14 cellular contexts compared by ENCODE assay signal in the genomic region with DNA sequence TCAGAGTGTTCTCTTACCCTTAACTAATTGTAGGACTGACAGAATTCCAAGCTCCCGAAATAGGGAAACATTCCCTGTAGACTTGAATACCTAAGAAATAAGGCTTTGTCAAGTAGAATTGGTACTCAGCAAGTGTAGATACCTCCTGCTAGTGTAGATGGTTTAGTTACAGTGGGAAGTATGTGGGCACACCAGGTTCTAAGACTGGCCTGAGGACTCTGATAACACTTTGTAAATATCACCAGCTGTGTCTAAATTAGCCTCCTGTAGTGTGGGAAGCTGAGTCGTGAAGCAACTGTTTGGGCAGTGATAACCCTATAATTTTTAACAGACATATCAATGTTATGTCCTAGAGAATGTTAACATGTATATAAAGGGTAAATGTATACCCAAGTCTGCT.
"Had no signal": no experiment of that assay in that cellular context is flagged by ENCODE, and none has a peak within 500 bp of the region (broad histone marks: within the 10 kb centered on the region; RNA-seq: fewer than 3 reads in every experiment).

No MANE protein-coding gene starts in this region.

- H3K27ac ChIP-seq: adrenal gland, sigmoid colon, stomach, testis, upper lobe of left lung, VCaP had no signal

- DNase-seq: activated CD4-positive, alpha-beta memory T cell treated with anti-CD3 and anti-CD28 coated beads, Interleukin-2, amount 10 ng/mL, durations not matched to agents 7 days and 5 days; activated effector memory CD4-positive, alpha-beta T cell treated with anti-CD3 and anti-CD28 coated beads, Interleukin-2, amount 50 U/mL, for 16 hours; activated T-cell treated with anti-CD3 and anti-CD28 coated beads, Interleukin-2, amount 50 U/mL, for 4 hours; adrenal gland; hippocampal formation; sigmoid colon; stimulated activated CD4-positive, alpha-beta T cell treated with anti-CD3 and anti-CD28 coated beads, Interleukin-1b, Interleukin-23, amount 100 ng/mL, for 48 hours; stomach; testis; upper lobe of left lung had no signal

- H3K9me3 ChIP-seq: adrenal gland, sigmoid colon, stomach, testis, upper lobe of left lung had no signal

- H3K4me3 ChIP-seq: adrenal gland, sigmoid colon, stomach, testis, upper lobe of left lung had no signal

- H3K9me3 Mint-ChIP-seq: activated CD4-positive, alpha-beta memory T cell treated with anti-CD3 and anti-CD28 coated beads, Interleukin-2, amount 10 ng/mL, durations not matched to agents 7 days and 5 days; activated naive CD4-positive, alpha-beta T cell treated with anti-CD3 and anti-CD28 coated beads, Interleukin-2, amount 50 U/mL, for 24 hours; activated T-cell treated with anti-CD3 and anti-CD28 coated beads, Interleukin-2, amount 50 U/mL, for 4 hours; neural crest cell had no signal

- ATAC-seq: activated T-cell treated with anti-CD3 and anti-CD28 coated beads, Interleukin-2, amount 50 U/mL, for 4 hours; esophagus mucosa had no signal

- H3K27me3 Mint-ChIP-seq: activated CD4-positive, alpha-beta memory T cell treated with anti-CD3 and anti-CD28 coated beads, Interleukin-2, amount 10 ng/mL, durations not matched to agents 7 days and 5 days; activated naive CD4-positive, alpha-beta T cell treated with anti-CD3 and anti-CD28 coated beads, Interleukin-2, amount 50 U/mL, for 24 hours had no signal

- H3K4me3 Mint-ChIP-seq: activated CD4-positive, alpha-beta memory T cell treated with anti-CD3 and anti-CD28 coated beads, Interleukin-2, amount 10 ng/mL, durations not matched to agents 7 days and 5 days; activated naive CD4-positive, alpha-beta T cell treated with anti-CD3 and anti-CD28 coated beads, Interleukin-2, amount 50 U/mL, for 24 hours; activated T-cell treated with anti-CD3 and anti-CD28 coated beads, Interleukin-2, amount 50 U/mL, for 4 hours; neural crest cell had no signal

- H3K36me3 Mint-ChIP-seq: activated naive CD4-positive, alpha-beta T cell treated with anti-CD3 and anti-CD28 coated beads, Interleukin-2, amount 50 U/mL, for 24 hours had no signal

- H3K36me3 ChIP-seq: adrenal gland, stomach, upper lobe of left lung had no signal

- H3K27ac Mint-ChIP-seq: activated CD4-positive, alpha-beta memory T cell treated with anti-CD3 and anti-CD28 coated beads, Interleukin-2, amount 10 ng/mL, durations not matched to agents 7 days and 5 days; activated naive CD4-positive, alpha-beta T cell treated with anti-CD3 and anti-CD28 coated beads, Interleukin-2, amount 50 U/mL, for 24 hours had no signal

- H3K4me1 ChIP-seq: adrenal gland, stomach, testis, upper lobe of left lung had no signal

- H3K4me1 Mint-ChIP-seq: activated CD4-positive, alpha-beta memory T cell treated with anti-CD3 and anti-CD28 coated beads, Interleukin-2, amount 10 ng/mL, durations not matched to agents 7 days and 5 days; activated naive CD4-positive, alpha-beta T cell treated with anti-CD3 and anti-CD28 coated beads, Interleukin-2, amount 50 U/mL, for 24 hours; neural crest cell had no signal

- H3K27me3 ChIP-seq: adrenal gland, sigmoid colon, stomach, testis, upper lobe of left lung had no signal
